ENCODE assay signal across 1 cellular context in the genomic region with DNA sequence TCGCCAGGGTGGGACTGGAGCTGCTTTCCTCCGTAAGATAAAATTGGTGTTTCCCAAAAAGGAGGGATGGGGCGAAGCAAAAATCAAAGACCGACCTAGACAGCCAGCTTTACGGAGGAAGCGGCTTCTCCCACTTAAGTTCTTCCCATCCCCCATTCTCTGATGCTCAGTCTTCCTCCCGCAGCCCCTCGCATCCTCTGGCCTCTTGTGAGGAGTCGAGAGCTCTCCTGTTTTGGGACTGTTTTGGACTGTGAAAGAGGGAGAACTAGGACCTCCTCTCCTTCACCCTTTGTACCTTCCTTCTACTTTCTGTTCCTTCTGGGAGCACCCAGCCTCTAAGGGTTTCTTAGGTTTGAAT.
A peak's percentile ranks its signal among the peaks of the same experiment; 100 is the strongest.
TF ChIP-seq lines count a peak whose summit lies in the region.

No MANE protein-coding gene starts in this region.

TF ChIP-seq in HepG2, 621 proteins besides CTCF, POLR2A, EP300 and RAD21 (continued from another document):
- TF ChIP-seq, protein P1, sequence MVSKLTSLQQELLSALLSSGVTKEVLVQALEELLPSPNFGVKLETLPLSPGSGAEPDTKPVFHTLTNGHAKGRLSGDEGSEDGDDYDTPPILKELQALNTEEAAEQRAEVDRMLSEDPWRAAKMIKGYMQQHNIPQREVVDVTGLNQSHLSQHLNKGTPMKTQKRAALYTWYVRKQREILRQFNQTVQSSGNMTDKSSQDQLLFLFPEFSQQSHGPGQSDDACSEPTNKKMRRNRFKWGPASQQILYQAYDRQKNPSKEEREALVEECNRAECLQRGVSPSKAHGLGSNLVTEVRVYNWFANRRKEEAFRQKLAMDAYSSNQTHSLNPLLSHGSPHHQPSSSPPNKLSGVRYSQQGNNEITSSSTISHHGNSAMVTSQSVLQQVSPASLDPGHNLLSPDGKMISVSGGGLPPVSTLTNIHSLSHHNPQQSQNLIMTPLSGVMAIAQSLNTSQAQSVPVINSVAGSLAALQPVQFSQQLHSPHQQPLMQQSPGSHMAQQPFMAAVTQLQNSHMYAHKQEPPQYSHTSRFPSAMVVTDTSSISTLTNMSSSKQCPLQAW (CRISPR knock-in tag; IDR thresholded peaks at IDR 0.05) = 0 out of 2 replicates have a peak, but pooled peaks have one; percentile 7
